8 cellular contexts compared by ENCODE assay signal in the genomic region with DNA sequence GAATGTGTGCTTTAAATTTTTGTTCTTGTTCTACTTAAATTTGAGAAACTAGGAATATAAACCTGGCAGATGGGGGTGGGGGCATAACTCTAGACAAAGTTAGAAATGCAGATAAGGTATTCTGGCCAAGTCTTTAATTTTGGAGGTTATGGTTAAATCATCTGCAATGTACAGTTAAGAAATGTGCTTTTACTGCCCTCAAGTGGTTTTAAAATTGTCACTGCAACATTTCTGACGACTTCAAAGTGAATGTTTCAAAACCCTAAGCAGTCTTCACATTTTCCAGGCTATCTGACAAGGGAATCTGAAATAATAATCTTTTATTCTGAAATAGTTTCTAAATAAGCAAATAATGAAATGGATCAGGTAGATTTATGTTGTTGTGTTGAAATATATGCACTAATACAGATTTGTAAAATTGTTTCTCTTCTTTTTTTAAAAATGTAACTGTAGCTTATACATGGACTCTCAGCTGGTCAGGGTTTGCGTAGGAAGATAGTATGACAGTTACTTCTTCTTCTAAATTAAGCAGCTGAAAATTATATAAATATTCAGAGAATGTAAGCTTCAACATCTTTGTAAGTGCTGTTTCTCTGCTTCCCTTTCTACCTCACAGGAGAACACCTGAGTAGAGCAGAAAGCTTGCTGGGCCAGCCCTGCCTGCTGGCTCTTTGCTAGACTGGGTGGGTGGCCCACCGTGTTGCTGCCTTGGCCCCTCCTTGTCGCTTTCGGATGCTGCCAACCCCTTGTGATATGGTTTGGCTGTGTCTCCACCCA. TPM values are rescaled to one million over a fixed set of nuclear protein-coding genes. Genes with fewer than 3 reads are reported as not detected.
DNase-seq lines count a peak whose midpoint lies in the region; ATAC-seq, FAIRE-seq and TF ChIP-seq lines count a peak whose summit lies in the region.

No MANE protein-coding gene starts in this region.

- H3K4me1 ChIP-seq in GM12878 (ENCODE audit: control insufficient read depth, insufficient read depth, low read length): no peaks in the 10 kb centered on the region
- peaks cover 17% of the 10 kb centered on the region for H3K4me1 ChIP-seq in keratinocyte (ENCODE audit: control insufficient read depth, extremely low read depth, insufficient read depth, low read length)
- H3K4me1 ChIP-seq in transverse colon: peaks cover 0 to 7% (median 0%) of the 10 kb centered on the region in 4 donors

- H3K9me3 Mint-ChIP-seq in activated T-cell treated with anti-CD3 and anti-CD28 coated beads, Interleukin-2, amount 50 U/mL, for 72 hours: no peaks in the 10 kb centered on the region
- H3K9me3 Mint-ChIP-seq in activated T-cell treated with anti-CD3 and anti-CD28 coated beads, Interleukin-2, amount 50 U/mL, for 24 hours: no peaks in the 10 kb centered on the region

- no TSS peak for BruUV-seq in GM12878 (replicated peaks; lab: Mats Ljungman, UMichigan)

- H3K9ac ChIP-seq in GM12878 (ENCODE audit: control insufficient read depth, insufficient read depth, low read length) (no peak overlapping the region), keratinocyte (ENCODE audit: control insufficient read depth, extremely low read depth, insufficient read depth, low read length) (no peak overlapping the region)

- TF ChIP-seq CTCF in GM12878 (IDR thresholded peaks at IDR 0.05 in 2 of 3, conservative IDR thresholded peaks at IDR 0.05 in 1 of 3; ENCODE audit: control insufficient read depth in 2 of 3, extremely low read depth in 1 of 3, insufficient read depth in 1 of 3, low read depth in 3 of 3, low read length in 3 of 3) (peak; percentile 44 to 74 (median 55); a peak in 5 of 6 replicates), keratinocyte (optimal IDR thresholded peaks at IDR 0.05 in 1 of 3, IDR thresholded peaks at IDR 0.05 in 1 of 3, conservative IDR thresholded peaks at IDR 0.05 in 1 of 3; ENCODE audit: extremely low read depth in 1 of 3, insufficient read depth in 2 of 3, low read length in 3 of 3) (peak in 2 of 3 experiments; percentile 37 to 47), transverse colon (IDR thresholded peaks at IDR 0.05) (peak; percentile 52 to 60 (median 53))

- no peaks in the 10 kb centered on the region for H3K36me3 ChIP-seq in GM12878 (ENCODE audit: control insufficient read depth in 2 of 2, insufficient read depth in 2 of 2, low read length in 1 of 2)
- no peaks in the 10 kb centered on the region for H3K36me3 ChIP-seq in keratinocyte (ENCODE audit: control insufficient read depth in 2 of 2, extremely low read depth in 1 of 2, insufficient read depth in 2 of 2, low read length in 2 of 2)
- H3K36me3 ChIP-seq in transverse colon: no peaks in the 10 kb centered on the region

- 19% methylated on average over 5 of the region's 5 CpGs for WGBS in GM12878 (ENCODE audit: insufficient coverage, insufficient replicate concordance, low lambda C conversion rate, missing lambda C conversion rate)
- WGBS in transverse colon (ENCODE audit: low coverage in 1 of 2), 2 donors: 44 to 50% methylated on average over 5 of the region's 5 CpGs

- peak; percentile 3 to 4 for DNase-seq in activated T-cell treated with anti-CD3 and anti-CD28 coated beads, Interleukin-2, amount 50 U/mL, for 72 hours
- DNase-seq in activated T-cell treated with anti-CD3 and anti-CD28 coated beads, Interleukin-2, amount 50 U/mL, for 24 hours: no peak
- peak; percentile 43 for DNase-seq in NCI-H460 (ENCODE audit: extremely low read depth, low read depth)
- DNase-seq in GM12878 (ENCODE audit: low read depth, low spot score): peak; percentile 16
- DNase-seq in keratinocyte (ENCODE audit: low read depth, low spot score): no peak
- no peak for DNase-seq in transverse colon
- DNase-seq in effector CD8-positive, alpha-beta T cell (lab: John Stamatoyannopoulos, UW): no peak

- CTCF ChIA-PET in GM12878 (lab: Yijun Ruan, JAX): interaction anchor here (0.6 to 2.8 kb wide), 27 partner anchors 10 to 750 kb away, joined by 3 to 32 read pairs (median 4); no protein-coding TSS in a partner anchor

- ATAC-seq in activated T-cell treated with anti-CD3 and anti-CD28 coated beads, Interleukin-2, amount 50 U/mL, for 72 hours (replicated peaks in 1 of 2): peak; percentile 49 to 53
- peak; percentile 58 for ATAC-seq in HG02981 (IDR thresholded peaks at IDR 0.05; ENCODE audit: unreplicated experiment)
- ATAC-seq in GM12878: peak; percentile 89

- H3K27ac Mint-ChIP-seq in activated T-cell treated with anti-CD3 and anti-CD28 coated beads, Interleukin-2, amount 50 U/mL, for 72 hours: no peak overlapping the region
- H3K27ac Mint-ChIP-seq in activated T-cell treated with anti-CD3 and anti-CD28 coated beads, Interleukin-2, amount 50 U/mL, for 24 hours: no peak overlapping the region

- H3K27me3 Mint-ChIP-seq in activated T-cell treated with anti-CD3 and anti-CD28 coated beads, Interleukin-2, amount 50 U/mL, for 72 hours (ENCODE audit: low read depth): no peaks in the 10 kb centered on the region
- H3K27me3 Mint-ChIP-seq in activated T-cell treated with anti-CD3 and anti-CD28 coated beads, Interleukin-2, amount 50 U/mL, for 24 hours: no peaks in the 10 kb centered on the region

- no peak overlapping the region for H3K4me3 Mint-ChIP-seq in activated T-cell treated with anti-CD3 and anti-CD28 coated beads, Interleukin-2, amount 50 U/mL, for 72 hours
- H3K4me3 Mint-ChIP-seq in activated T-cell treated with anti-CD3 and anti-CD28 coated beads, Interleukin-2, amount 50 U/mL, for 24 hours: no peak overlapping the region

- H3K27me3 ChIP-seq in GM12878 (replicated peaks in 1 of 2; ENCODE audit: control insufficient read depth in 2 of 2, insufficient read depth in 2 of 2, low read length in 1 of 2) (no peaks in the 10 kb centered on the region), keratinocyte (ENCODE audit: control insufficient read depth, extremely low read depth, insufficient read depth, low read length) (no peaks in the 10 kb centered on the region), transverse colon (no peaks in the 10 kb centered on the region)

- RAD21 ChIA-PET in GM12878 (lab: Charles Lee; ENCODE audit: unreplicated experiment): interaction anchor here (1.0 to 2.1 kb wide), 5 partner anchors 58 to 555 kb away, joined by 3 to 11 read pairs (median 7); no protein-coding TSS in a partner anchor

- intact Hi-C loops in GM12878 (cut with micrococcal nuclease; ENCODE audit: unreplicated experiment): loop anchor here (1.0 to 5.0 kb wide), 4 partner anchors 80 to 626 kb away; no protein-coding TSS in a partner anchor
- intact Hi-C loops in transverse colon (cut with DNase I; ENCODE audit: low total_unique reads): loop anchor here (10.0 kb wide), 1 partner anchor 474 kb away; no protein-coding TSS in a partner anchor

- no peaks in the 10 kb centered on the region for H3K36me3 Mint-ChIP-seq in activated T-cell treated with anti-CD3 and anti-CD28 coated beads, Interleukin-2, amount 50 U/mL, for 72 hours (ENCODE audit: insufficient read depth in 2 of 2)
- no peaks in the 10 kb centered on the region for H3K36me3 Mint-ChIP-seq in activated T-cell treated with anti-CD3 and anti-CD28 coated beads, Interleukin-2, amount 50 U/mL, for 24 hours (ENCODE audit: low read depth)

- TF ChIP-seq RAD21 in GM12878 (IDR thresholded peaks at IDR 0.05; ENCODE audit: insufficient read depth, low read depth, low read length): peak; percentile 86

- dilution Hi-C loops in keratinocyte (cut with MboI; ENCODE audit: extremely low pct_ligation_motif_present, low sequenced_read_pairs): no loop called here

- H3K9me3 ChIP-seq in GM12878 (replicated peaks; ENCODE audit: control insufficient read depth, insufficient read depth, low read length) (no peaks in the 10 kb centered on the region), keratinocyte (ENCODE audit: control insufficient read depth, low read depth, low read length) (no peaks in the 10 kb centered on the region), transverse colon (no peaks in the 10 kb centered on the region)

- no peak overlapping the region for H2AFZ ChIP-seq in GM12878 (ENCODE audit: control insufficient read depth, low read depth, low read length)
- H2AFZ ChIP-seq in keratinocyte (ENCODE audit: control insufficient read depth, low read length): peak overlapping the region; percentile 60

- TF ChIP-seq POLR2A in GM12878 (IDR thresholded peaks at IDR 0.05; ENCODE audit: low read depth, low read length) (no peak), transverse colon (IDR thresholded peaks at IDR 0.05) (no peak)

- H3K4me2 ChIP-seq in GM12878 (ENCODE audit: control insufficient read depth, insufficient read depth) (no peak overlapping the region), keratinocyte (ENCODE audit: control insufficient read depth, extremely low read depth, insufficient read depth, low read depth, low read length) (no peak overlapping the region)

- no peak overlapping the region for H3K27ac ChIP-seq in GM12878 (ENCODE audit: control insufficient read depth, insufficient read depth)
- peak overlapping the region; percentile 65 for H3K27ac ChIP-seq in keratinocyte (ENCODE audit: control insufficient read depth, insufficient read depth, low read length)
- no peak overlapping the region for H3K27ac ChIP-seq in transverse colon

- no peaks in the 10 kb centered on the region for H3K9me1 ChIP-seq in keratinocyte (ENCODE audit: control insufficient read depth, extremely low read depth, insufficient read depth, low read length)

- no peaks in the 10 kb centered on the region for H3K79me2 ChIP-seq in GM12878 (ENCODE audit: control insufficient read depth, insufficient read depth, low read length)
- H3K79me2 ChIP-seq in keratinocyte (ENCODE audit: control insufficient read depth, insufficient read depth, low read length): no peaks in the 10 kb centered on the region

- in situ Hi-C loops in GM12878 (cut with MboI) (loop anchor here (5.0 kb wide), 1 partner anchor 481 kb away; no protein-coding TSS in a partner anchor), transverse colon (cut with MboI; ENCODE audit: low pct_ligation_motif_present in 1 of 4, low pct_unique_long_range_greater_than_20kb in 1 of 4, low sequenced_read_pairs in 3 of 4) (loop anchor here in 3 of 4 donors (10.0 kb wide), 1 partner anchor 484 kb away; no protein-coding TSS in a partner anchor)

- peaks cover 6% of the 10 kb centered on the region for H3K4me1 Mint-ChIP-seq in activated T-cell treated with anti-CD3 and anti-CD28 coated beads, Interleukin-2, amount 50 U/mL, for 72 hours (ENCODE audit: low read depth)
- H3K4me1 Mint-ChIP-seq in activated T-cell treated with anti-CD3 and anti-CD28 coated beads, Interleukin-2, amount 50 U/mL, for 24 hours (ENCODE audit: low read depth): peaks cover 7% of the 10 kb centered on the region

- POLR2A ChIA-PET in GM12878 (lab: Charles Lee): no interaction called here

- FAIRE-seq in GM12878 (lab: Jason Lieb, UNC) (peak; percentile 91), keratinocyte (lab: Jason Lieb, UNC) (peak; percentile 55)

- H3K4me3 ChIP-seq in GM12878 (no peak overlapping the region), keratinocyte (ENCODE audit: control insufficient read depth in 2 of 3, extremely low read depth in 1 of 3, insufficient read depth in 2 of 3, low read depth in 1 of 3, low read length in 3 of 3) (no peak overlapping the region), transverse colon (no peak overlapping the region)

- no peak for TF ChIP-seq EP300 in GM12878 (IDR thresholded peaks at IDR 0.05; ENCODE audit: borderline replicate concordance in 1 of 2, control insufficient read depth in 1 of 2, low read depth in 2 of 2, low read length in 2 of 2)
- no peak for TF ChIP-seq EP300 in transverse colon (IDR thresholded peaks at IDR 0.05; ENCODE audit: low read depth)

- no peaks in the 10 kb centered on the region for H4K20me1 ChIP-seq in GM12878 (ENCODE audit: control insufficient read depth, insufficient read depth)
- no peaks in the 10 kb centered on the region for H4K20me1 ChIP-seq in keratinocyte (ENCODE audit: control insufficient read depth, extremely low read depth, insufficient read depth, low read length)

- SMC1A ChIA-PET in GM12878 (lab: Charles Lee; ENCODE audit: uncharacterized antibody, unreplicated experiment): interaction anchor here (0.7 to 2.2 kb wide), 14 partner anchors 47 to 530 kb away, joined by 3 to 9 read pairs (median 3); no protein-coding TSS in a partner anchor

RNA-seq across cellular contexts. Expression of a gene that starts 45.0 kb away (rescaled TPM):
- total RNA-seq in activated T-cell treated with anti-CD3 and anti-CD28 coated beads, Interleukin-2, amount 50 U/mL, for 72 hours: under 1 TPM in 1 of 2 donors, not detected in 1; 0.05 TPM
- total RNA-seq in NCI-H460 (2014; rRNA removed; shearing (Covaris generic)): 3.3 and 3.8 TPM in 2 replicates
- 2.2 and 4.0 TPM in 2 replicates for polyA plus RNA-seq in NCI-H460 (2014; cell fraction: nucleus; rRNA removed)
- not detected in 2 replicates for total RNA-seq in GM12878 (2013; cell fraction: nucleolus; rRNA removed)
- 0.06 and 0.16 TPM in 2 replicates for total RNA-seq in GM12878 (2014; rRNA removed)
- total RNA-seq in GM12878 (2014; rRNA removed; fragmentation: Illumina TruSeq; extraction: Trizol): 0.09 TPM in 2 replicates
- total RNA-seq in GM12878 (2021): 0.08 TPM in 1 of 2 replicates, not detected in the other
- not detected for polyA plus RNA-seq in GM12878 (2011; ENCODE audit: low read depth)
- 0.07 and 0.11 TPM in 2 replicates for polyA plus RNA-seq in GM12878 (2011; rRNA removed)
- 0.02 and 0.03 TPM in 2 replicates for polyA plus RNA-seq in GM12878 (2011; cell fraction: cytosol; rRNA removed)
- polyA plus RNA-seq in GM12878 (2011; cell fraction: nucleus; rRNA removed): 0.06 TPM in 1 of 2 replicates, not detected in the other
- not detected in 2 replicates for polyA plus RNA-seq in GM12878 (2012)
- polyA plus RNA-seq in GM12878 (2014; fragmentation: Illumina TruSeq; extraction: Trizol): 0.05 and 0.12 TPM in 2 replicates
- under 1 TPM in 1 of 2 experiments, not detected in 1; 0.05 TPM for polyA plus RNA-seq in GM12878 (2014; fragmentation: Nextera tagmentation; extraction: Ambion mirVana)
- polyA plus RNA-seq in GM12878 (2014; rRNA removed): 0.03 and 0.09 TPM in 2 replicates
- not detected for polyA plus RNA-seq in GM12878 (2016; fragmentation: Nextera tagmentation; extraction: Ambion mirVana)
- polyA minus RNA-seq in GM12878 (2011; rRNA and poly(A)+ RNA removed): not detected in 2 replicates
- not detected in 2 replicates for polyA minus RNA-seq in GM12878 (2011; cell fraction: cytosol; rRNA and poly(A)+ RNA removed)
- polyA minus RNA-seq in GM12878 (2011; cell fraction: nucleus; rRNA and poly(A)+ RNA removed): 0.12 TPM in 1 of 2 replicates, not detected in the other
- polyA plus RNA-seq in keratinocyte: not detected in 3 replicates
- polyA plus RNA-seq in keratinocyte (2011; ENCODE audit: low read depth): not detected
- polyA plus RNA-seq in keratinocyte (2011; cell fraction: cytosol; rRNA removed): not detected in 2 replicates
- not detected in 2 replicates for polyA plus RNA-seq in keratinocyte (2011; cell fraction: nucleus; rRNA removed)
- not detected in 2 replicates for polyA plus RNA-seq in keratinocyte (2012; ENCODE audit: low replicate concordance)
- polyA minus RNA-seq in keratinocyte: not detected in 3 replicates
- not detected for polyA minus RNA-seq in keratinocyte (2011; cell fraction: cytosol; rRNA and poly(A)+ RNA removed)
- not detected in 2 replicates for polyA minus RNA-seq in keratinocyte (2011; cell fraction: nucleus; rRNA and poly(A)+ RNA removed)
- under 1 TPM in 2 of 4 donors, not detected in 2; 0.14 to 0.48 TPM for total RNA-seq in transverse colon

Comparison
In these comparisons a context has a peak if more than half of its experiments do, and no peak if none do; other contexts are left out.
1. DNase-seq: peak in activated T-cell treated with anti-CD3 and anti-CD28 coated beads, Interleukin-2, amount 50 U/mL, for 72 hours (2 of 2), NCI-H460 (single experiment) and GM12878 (single experiment); none in activated T-cell treated with anti-CD3 and anti-CD28 coated beads, Interleukin-2, amount 50 U/mL, for 24 hours (single experiment), keratinocyte (single experiment), transverse colon (single experiment) and effector CD8-positive, alpha-beta T cell (single experiment).
2. Peak in every context shown above with its lines, with median percentiles within 50 percentile points of each other: ATAC-seq and CTCF ChIP-seq.